In the genomic region with DNA sequence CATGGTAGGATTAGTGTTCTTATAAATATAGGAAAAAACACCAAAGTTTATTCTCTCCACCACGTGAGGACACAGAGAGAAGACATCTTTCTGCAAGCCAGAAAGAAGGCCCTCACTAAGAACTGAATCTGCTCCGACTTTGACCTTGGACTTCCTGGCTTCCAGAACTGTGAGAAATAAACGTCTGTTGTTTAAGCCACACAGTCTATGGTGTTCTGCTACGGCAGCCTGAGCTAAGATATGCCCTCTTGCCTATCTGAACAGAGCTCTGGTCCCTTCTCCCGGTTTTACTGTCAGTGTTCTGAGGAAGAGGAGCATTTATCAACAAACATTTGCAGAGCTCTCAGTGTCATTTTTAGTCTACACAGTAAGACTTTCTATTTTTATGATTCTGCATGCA, we compare ENCODE assay signal across 29 cellular contexts.
"Had no signal": no experiment of that assay in that cellular context is flagged by ENCODE, and none has a peak within 500 bp of the region (broad histone marks: within the 10 kb centered on the region; RNA-seq: fewer than 3 reads in every experiment).

No MANE protein-coding gene starts in this region.

- DNase-seq: activated CD4-positive, alpha-beta memory T cell treated with anti-CD3 and anti-CD28 coated beads for 36 hours; activated CD4-positive, alpha-beta T cell treated with anti-CD3 and anti-CD28 coated beads for 36 hours; activated CD4-positive, alpha-beta T cell treated with anti-CD3 and anti-CD28 coated beads, Interleukin-2, amount 10 ng/mL, durations not matched to agents 24 days and 14 days; activated CD4-positive, CD25-positive, alpha-beta regulatory T cell; activated CD4-positive, CD25-positive, alpha-beta regulatory T cell treated with anti-CD3 and anti-CD28 coated beads, Interleukin-2, amount 50 U/mL, for 72 hours; activated CD8-positive, alpha-beta memory T cell treated with anti-CD3 and anti-CD28 coated beads, Interleukin-2, amount 10 ng/mL, durations not matched to agents 7 days and 5 days; activated CD8-positive, alpha-beta memory T cell treated with anti-CD3 and anti-CD28 coated beads, Interleukin-2, amount 50 U/mL, for 4 hours; activated CD8-positive, alpha-beta T cell treated with anti-CD3 and anti-CD28 coated beads, Interleukin-2, amount 10 ng/mL, durations not matched to agents 7 days and 5 days; activated effector memory CD4-positive, alpha-beta T cell treated with anti-CD3 and anti-CD28 coated beads, Interleukin-2, amount 50 U/mL, for 16 hours; activated naive CD4-positive, alpha-beta T cell treated with anti-CD3 and anti-CD28 coated beads for 36 hours; activated naive CD8-positive, alpha-beta T cell treated with anti-CD3 and anti-CD28 coated beads for 36 hours; activated naive CD8-positive, alpha-beta T cell treated with anti-CD3 and anti-CD28 coated beads, Interleukin-2, amount 50 U/mL, for 24 hours; activated T-cell treated with anti-CD3 and anti-CD28 coated beads, Interleukin-2, amount 50 U/mL, for 1 hour; activated T-cell treated with anti-CD3 and anti-CD28 coated beads, Interleukin-2, amount 50 U/mL, for 48 hours; adrenal gland; amygdala; aorta; caudate nucleus; cortex of kidney; dermis blood vessel endothelial cell; effector CD4-positive, alpha-beta T cell; effector memory CD8-positive, alpha-beta T cell; erythroblast; foreskin melanocyte; T-helper 2 cell had no signal

- H3K36me3 ChIP-seq: adrenal gland, esophagus muscularis mucosa, gastroesophageal sphincter had no signal

- H3K27me3 ChIP-seq: adrenal gland, body of pancreas, esophagus muscularis mucosa, gastroesophageal sphincter had no signal

- H3K4me3 ChIP-seq: adrenal gland, body of pancreas, esophagus muscularis mucosa, gastroesophageal sphincter had no signal

- FAIRE-seq: colon had no signal

- H3K27ac ChIP-seq: adrenal gland, body of pancreas, esophagus muscularis mucosa, gastroesophageal sphincter had no signal

- H3K9me3 ChIP-seq: adrenal gland, body of pancreas, esophagus muscularis mucosa, gastroesophageal sphincter had no signal

- H3K4me1 ChIP-seq: adrenal gland, body of pancreas, esophagus muscularis mucosa, gastroesophageal sphincter had no signal

- ATAC-seq: activated CD4-positive, alpha-beta T cell treated with anti-CD3 and anti-CD28 coated beads for 36 hours; activated CD8-positive, alpha-beta memory T cell treated with anti-CD3 and anti-CD28 coated beads, Interleukin-2, amount 10 ng/mL, durations not matched to agents 7 days and 5 days; activated CD8-positive, alpha-beta T cell treated with anti-CD3 and anti-CD28 coated beads, Interleukin-2, amount 10 ng/mL, durations not matched to agents 7 days and 5 days; activated naive CD8-positive, alpha-beta T cell treated with anti-CD3 and anti-CD28 coated beads, Interleukin-2, amount 50 U/mL, for 24 hours; body of pancreas; effector memory CD8-positive, alpha-beta T cell; gastroesophageal sphincter had no signal
